In genomic region chr4:99248714-99249113, GRCh38 we compare ENCODE assay signal across 20 cellular contexts. TPM values are rescaled to one million over a fixed set of nuclear protein-coding genes. Genes with fewer than 3 reads are reported as not detected.
"Had no signal": no experiment of that assay in that cellular context is flagged by ENCODE, and none has a peak within 500 bp of the region (broad histone marks: within the 10 kb centered on the region; RNA-seq: fewer than 3 reads in every experiment).

No MANE protein-coding gene starts in this region.

- H3K27ac ChIP-seq: body of pancreas, hepatocyte had no signal

- H3K9me3 ChIP-seq: body of pancreas had no signal

- H3K79me2 ChIP-seq: hepatocyte had no signal

- DNase-seq: activated B cell treated with CpG ODN at 0.5 μM for 24 hours; activated CD4-positive, alpha-beta T cell treated with anti-CD3 and anti-CD28 coated beads, Interleukin-2, amount 10 ng/mL, durations not matched to agents 24 days and 14 days; activated CD8-positive, alpha-beta memory T cell treated with anti-CD3 and anti-CD28 coated beads, Interleukin-2, amount 50 U/mL, for 4 hours; activated CD8-positive, alpha-beta T cell treated with anti-CD3 and anti-CD28 coated beads, Interleukin-2, amount 10 ng/mL, durations not matched to agents 7 days and 5 days; activated gamma-delta T cell; activated T-cell treated with anti-CD3 and anti-CD28 coated beads, Interleukin-2, amount 50 U/mL, for 72 hours; body of pancreas; effector memory CD4-positive, alpha-beta T cell; natural killer cell; nucleus accumbens; stimulated activated CD4-positive, alpha-beta T cell treated with anti-CD3 and anti-CD28 coated beads, Interleukin-15, amount 100 ng/mL, for 24 hours; stimulated activated CD4-positive, alpha-beta T cell treated with anti-CD3 and anti-CD28 coated beads, Interleukin-4, amount 100 ng/mL, for 1 hour; stimulated activated naive B cell treated with anti-CD40 and anti-IgM and Interleukin-4, amounts not matched to agents 10 μg/mL and 1 μg/mL and 100 μg/mL, for 72 hours; trophoblast cell had no signal

- H2AFZ ChIP-seq: hepatocyte had no signal

- H3K4me3 ChIP-seq: body of pancreas, hepatocyte had no signal

- H3K4me1 ChIP-seq: body of pancreas had no signal

- H3K27me3 ChIP-seq: body of pancreas, hepatocyte had no signal

- H3K4me2 ChIP-seq: hepatocyte had no signal

RNA-seq across cellular contexts. Expression of gene ADH6, which starts 29.7 kb away (rescaled TPM):
- total RNA-seq: activated B cell treated with CpG ODN at 0.5 μM for 24 hours; activated CD4-positive, alpha-beta T cell treated with anti-CD3 and anti-CD28 coated beads, Interleukin-2, amount 10 ng/mL, durations not matched to agents 24 days and 14 days; activated CD8-positive, alpha-beta T cell treated with anti-CD3 and anti-CD28 coated beads, Interleukin-2, amount 10 ng/mL, durations not matched to agents 7 days and 5 days; activated naive CD4-positive, alpha-beta T cell treated with anti-CD3 and anti-CD28 coated beads, Interleukin-2, amount 50 U/mL, for 72 hours; activated T-cell treated with anti-CD3 and anti-CD28 coated beads, Interleukin-2, amount 50 U/mL, for 72 hours; body of pancreas; glomerular endothelial cell; natural killer cell; skeletal muscle tissue; subcutaneous adipose tissue had no signal
- polyA plus RNA-seq: keratinocyte had no signal

RNA-seq across cellular contexts. Expression of gene ADH1A, which starts 42.1 kb away (rescaled TPM):
- total RNA-seq: activated B cell treated with CpG ODN at 0.5 μM for 24 hours; activated CD4-positive, alpha-beta T cell treated with anti-CD3 and anti-CD28 coated beads, Interleukin-2, amount 10 ng/mL, durations not matched to agents 24 days and 14 days; activated CD8-positive, alpha-beta T cell treated with anti-CD3 and anti-CD28 coated beads, Interleukin-2, amount 10 ng/mL, durations not matched to agents 7 days and 5 days; activated naive CD4-positive, alpha-beta T cell treated with anti-CD3 and anti-CD28 coated beads, Interleukin-2, amount 50 U/mL, for 72 hours; activated T-cell treated with anti-CD3 and anti-CD28 coated beads, Interleukin-2, amount 50 U/mL, for 72 hours; glomerular endothelial cell; natural killer cell had no signal
- polyA plus RNA-seq: keratinocyte had no signal
